20 cellular contexts compared by ENCODE assay signal in the genomic region with DNA sequence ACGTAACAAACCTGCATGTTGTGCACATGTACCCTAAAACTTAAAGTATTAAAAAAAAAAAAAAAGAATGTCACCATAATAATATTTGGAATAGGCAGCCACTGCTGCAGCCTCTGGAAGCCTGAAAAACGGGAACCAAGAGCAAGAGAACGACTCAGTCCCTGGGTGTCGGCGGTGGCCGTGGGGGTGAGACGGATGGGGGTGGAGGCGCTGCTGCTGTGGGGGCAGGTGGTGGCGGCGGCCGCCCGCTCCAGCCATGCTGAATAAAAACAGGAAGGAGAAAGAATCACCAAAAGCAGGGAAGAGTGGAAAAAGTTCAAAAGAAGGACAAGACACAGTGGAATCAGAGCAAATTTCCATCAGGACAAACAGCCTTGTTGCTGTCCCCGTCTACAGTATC.
"Had no signal": no experiment of that assay in that cellular context is flagged by ENCODE, and none has a peak within 500 bp of the region (broad histone marks: within the 10 kb centered on the region; RNA-seq: fewer than 3 reads in every experiment).

No MANE protein-coding gene starts in this region.

- DNase-seq: activated CD4-positive, alpha-beta T cell treated with anti-CD3 and anti-CD28 coated beads for 48 hours; activated CD8-positive, alpha-beta memory T cell treated with anti-CD3 and anti-CD28 coated beads for 24 hours; activated naive CD8-positive, alpha-beta T cell treated with anti-CD3 and anti-CD28 coated beads for 36 hours; amygdala; body of pancreas; caudate nucleus; foreskin fibroblast; glutamatergic neuron; hypothalamus; kidney glomerular epithelial cell; left ventricle myocardium superior; mesenchymal stem cell; right cardiac atrium; small intestine; T-helper 17 cell; trophoblast cell had no signal

- H3K4me1 ChIP-seq: body of pancreas, suprapubic skin had no signal

- H3K36me3 ChIP-seq: suprapubic skin had no signal

- H3K9me3 ChIP-seq: body of pancreas, suprapubic skin had no signal

- ATAC-seq: body of pancreas; left ventricle myocardium superior; natural killer cell treated with Interleukin-12 subunit alpha and Interleukin-12 subunit beta and Interleukin-15 and Interleukin-18, amount 100 ng/mL, for 72 hours; right cardiac atrium; T-helper 17 cell; WTC11 had no signal

- H3K4me3 ChIP-seq: body of pancreas, coronary artery, suprapubic skin had no signal

- H3K27ac ChIP-seq: body of pancreas, coronary artery, suprapubic skin had no signal

- H3K27me3 ChIP-seq: body of pancreas, suprapubic skin had no signal
